In genomic region chr11:68870470-68870869, GRCh38 we compare ENCODE assay signal across 8 cellular contexts. TPM values are rescaled to one million over a fixed set of nuclear protein-coding genes. Genes with fewer than 3 reads are reported as not detected.
DNase-seq lines count a peak whose midpoint lies in the region; ATAC-seq and TF ChIP-seq lines count a peak whose summit lies in the region.

No MANE protein-coding gene starts in this region.

- POLR2A ChIA-PET in A673 (lab: Charles Lee; ENCODE audit: low non-redundant PET), result interaction anchor here (0.6 kb wide), 1 partner anchor 85 kb away, joined by 10 read pairs; no protein-coding TSS in a partner anchor

- BruUV-seq in A673 (replicated peaks; lab: Mats Ljungman, UMichigan), result no TSS peak

- peaks cover 27% of the 10 kb centered on the region for H3K27me3 Mint-ChIP-seq in GM23338 (ENCODE audit: insufficient read depth, low read depth, poor library complexity)
- H3K27me3 Mint-ChIP-seq in central memory CD8-positive, alpha-beta T cell, result peaks cover 29% of the 10 kb centered on the region

- H3K27me3 ChIP-seq in A673 (replicated peaks; ENCODE audit: insufficient read depth, low read depth, low read length, poor library complexity) (no peaks in the 10 kb centered on the region), GM23338 (ENCODE audit: insufficient read depth) (no peaks in the 10 kb centered on the region), muscle layer of colon (ENCODE audit: control insufficient read depth in 1 of 2, insufficient read depth in 2 of 2, low read length in 2 of 2) (no peaks in the 10 kb centered on the region)

- CTCF ChIA-PET in A673 (lab: Charles Lee), result interaction anchor here (0.7 kb wide), 1 partner anchor 341 kb away, joined by 7 read pairs; no protein-coding TSS in a partner anchor

- no peak overlapping the region for H3K27ac Mint-ChIP-seq in GM23338
- H3K27ac Mint-ChIP-seq in central memory CD8-positive, alpha-beta T cell (ENCODE audit: low read depth), result peak overlapping the region; percentile 56

- H3K36me3 ChIP-seq in A673 (ENCODE audit: insufficient read depth, low read length, poor library complexity, severe bottlenecking) (no peaks in the 10 kb centered on the region), GM23338 (ENCODE audit: insufficient read depth) (no peaks in the 10 kb centered on the region), muscle layer of colon (ENCODE audit: insufficient read depth, low read length) (no peaks in the 10 kb centered on the region)

- H3K36me3 Mint-ChIP-seq in GM23338 (ENCODE audit: low read depth), result no peaks in the 10 kb centered on the region
- no peaks in the 10 kb centered on the region for H3K36me3 Mint-ChIP-seq in central memory CD8-positive, alpha-beta T cell (ENCODE audit: insufficient read depth)

- DNase-seq in A673 (ENCODE audit: low spot score), result peak; percentile 20
- peak; percentile 35 for DNase-seq in GM23338 (ENCODE audit: low spot score)
- DNase-seq in central memory CD8-positive, alpha-beta T cell (ENCODE audit: low spot score in 2 of 2), result no peak
- DNase-seq in NCI-H1092 treated with DMSO at 0.1 percent for 48 hours (lab: John Stamatoyannopoulos, UW), result no peak
- no peak for DNase-seq in GM19240 (ENCODE audit: insufficient read length, low spot score)

- H3K4me2 ChIP-seq in GM23338, result peak overlapping the region; percentile 76

- H3K27ac ChIP-seq in A673 (ENCODE audit: low read depth, low read length, poor library complexity, severe bottlenecking), result no peak overlapping the region
- H3K27ac ChIP-seq in GM23338 (ENCODE audit: low read depth), result no peak overlapping the region
- no peak overlapping the region for H3K27ac ChIP-seq in muscle layer of colon (ENCODE audit: low read depth, low read length)

- H3K9me3 Mint-ChIP-seq in GM23338, result no peaks in the 10 kb centered on the region
- no peaks in the 10 kb centered on the region for H3K9me3 Mint-ChIP-seq in central memory CD8-positive, alpha-beta T cell

- H3K4me3 ChIP-seq in A673 (ENCODE audit: low read depth, low read length, poor library complexity, severe bottlenecking) (peak overlapping the region; percentile 36), GM23338 (peak overlapping the region; percentile 34), muscle layer of colon (ENCODE audit: low read depth in 1 of 2, low read length in 2 of 2) (peak overlapping the region; percentile 26 to 55)

- peak overlapping the region; percentile 72 for H3K4me3 Mint-ChIP-seq in GM23338
- peak overlapping the region; percentile 76 for H3K4me3 Mint-ChIP-seq in central memory CD8-positive, alpha-beta T cell

- no peaks in the 10 kb centered on the region for H3K9me2 ChIP-seq in GM23338 (ENCODE audit: insufficient read depth)

- H3K4me1 Mint-ChIP-seq in GM23338, result peaks cover 37% of the 10 kb centered on the region
- peaks cover 15% of the 10 kb centered on the region for H3K4me1 Mint-ChIP-seq in central memory CD8-positive, alpha-beta T cell

- no peaks in the 10 kb centered on the region for H4K20me1 ChIP-seq in GM23338 (replicated peaks; ENCODE audit: insufficient read depth)

- H3K79me2 ChIP-seq in GM23338 (replicated peaks; ENCODE audit: insufficient read depth), result no peaks in the 10 kb centered on the region

- no peak overlapping the region for H3K9ac ChIP-seq in muscle layer of colon (ENCODE audit: low read length)

- H3F3A ChIP-seq in GM23338 (replicated peaks; ENCODE audit: low read depth), result no peaks in the 10 kb centered on the region

- H3K9me3 ChIP-seq in A673 (ENCODE audit: low read depth, low read length, poor library complexity, severe bottlenecking), result no peaks in the 10 kb centered on the region
- H3K9me3 ChIP-seq in muscle layer of colon (ENCODE audit: low read length), result no peaks in the 10 kb centered on the region

- ATAC-seq in GM23338, result peak; percentile 65
- no peak for ATAC-seq in central memory CD8-positive, alpha-beta T cell (replicated peaks; ENCODE audit: extremely low read depth, poor library complexity, severe bottlenecking)
- no peak for ATAC-seq in GM21717 (IDR thresholded peaks at IDR 0.05; ENCODE audit: unreplicated experiment)
- no peak for ATAC-seq in GM19463 (IDR thresholded peaks at IDR 0.05; ENCODE audit: unreplicated experiment)

- TF ChIP-seq CTCF in A673 (conservative IDR thresholded peaks at IDR 0.05; ENCODE audit: low read depth, low read length), result 0 out of 2 replicates have a peak, but pooled peaks have one; percentile 15
- no peak for TF ChIP-seq CTCF in GM23338 (conservative IDR thresholded peaks at IDR 0.05; ENCODE audit: low read depth in 2 of 2)

- peak overlapping the region; percentile 94 for H2AFZ ChIP-seq in GM23338

- intact Hi-C loops in A673 (cut with micrococcal nuclease; ENCODE audit: unreplicated experiment), result no loop called here

- H3K4me1 ChIP-seq in A673 (ENCODE audit: insufficient read depth, low read length, poor library complexity, severe bottlenecking), result peaks cover 3% of the 10 kb centered on the region
- peaks cover 16% of the 10 kb centered on the region for H3K4me1 ChIP-seq in GM23338 (ENCODE audit: insufficient read depth)
- H3K4me1 ChIP-seq in muscle layer of colon (ENCODE audit: insufficient read depth, low read length), result peaks cover 7% of the 10 kb centered on the region

TF ChIP-seq in GM23338, 12 proteins besides CTCF, POLR2A, EP300 and RAD21:
- TF ChIP-seq STAT1 (IDR thresholded peaks at IDR 0.05; ENCODE audit: unreplicated experiment), result no peak
- no peak for TF ChIP-seq EZH2 (IDR thresholded peaks at IDR 0.05; ENCODE audit: low read depth, unreplicated experiment)
- no peak for TF ChIP-seq ZNF114 (CRISPR knock-in tag; IDR thresholded peaks at IDR 0.05)

RNA-seq across cellular contexts. Expression of gene CPT1A, which starts 28.8 kb away (rescaled TPM):
- total RNA-seq in A673 (2021), result 15.5 TPM in 2 replicates
- total RNA-seq in GM23338 (2014; rRNA removed; shearing (Covaris generic)), result 9.5 and 11.5 TPM in 2 replicates
- polyA plus RNA-seq in GM23338 (2016; fragmentation: Nextera tagmentation; extraction: Ambion mirVana), result 2.6 and 4.3 TPM in 2 replicates

RNA-seq across cellular contexts. Expression of gene MRPL21, which starts 33.2 kb away (rescaled TPM):
- 126 and 138 TPM in 2 replicates for total RNA-seq in A673 (2021)
- total RNA-seq in GM23338 (2014; rRNA removed; shearing (Covaris generic)), result 46.6 and 62.4 TPM in 2 replicates
- 232 and 238 TPM in 2 replicates for polyA plus RNA-seq in GM23338 (2016; fragmentation: Nextera tagmentation; extraction: Ambion mirVana)

RNA-seq across cellular contexts. Expression of gene IGHMBP2, which starts 33.2 kb away (rescaled TPM):
- total RNA-seq in A673 (2021), result 48.7 and 49.9 TPM in 2 replicates
- total RNA-seq in GM23338 (2014; rRNA removed; shearing (Covaris generic)), result 13.7 and 27.7 TPM in 2 replicates
- polyA plus RNA-seq in GM23338 (2016; fragmentation: Nextera tagmentation; extraction: Ambion mirVana), result 14.3 TPM in 2 replicates

Comparison
In these comparisons a context has a peak if more than half of its experiments do, and no peak if none do; other contexts are left out.
1. DNase-seq: peak in A673 (single experiment) and GM23338 (single experiment); none in central memory CD8-positive, alpha-beta T cell (0 of 2), NCI-H1092 treated with DMSO at 0.1 percent for 48 hours (single experiment) and GM19240 (single experiment).
2. Peak in every context shown above with its lines, with median percentiles within 50 percentile points of each other: H3K4me3 ChIP-seq.